In genomic region chr3:32203854-32204253, GRCh38 we compare ENCODE assay signal across 21 cellular contexts. TPM values are rescaled to one million over a fixed set of nuclear protein-coding genes. Genes with fewer than 3 reads are reported as not detected.
A peak's percentile ranks its signal among the peaks of the same experiment; 100 is the strongest.
DNase-seq lines count a peak whose midpoint lies in the region; TF ChIP-seq lines count a peak whose summit lies in the region.
"Had no signal": no experiment of that assay in that cellular context is flagged by ENCODE, and none has a peak within 500 bp of the region (broad histone marks: within the 10 kb centered on the region; RNA-seq: fewer than 3 reads in every experiment).

No MANE protein-coding gene starts in this region.

- no peak overlapping the region for H3K9ac ChIP-seq in adipocyte (ENCODE audit: low read length)

- no peak for TF ChIP-seq POLR2A in breast epithelium (IDR thresholded peaks at IDR 0.05)
- no peak for TF ChIP-seq POLR2A in Peyer's patch (IDR thresholded peaks at IDR 0.05)

- peak; percentile 24 for DNase-seq in MCF 10A (ENCODE audit: unreplicated experiment)
- no peak for DNase-seq in breast epithelium (ENCODE audit: low spot score in 2 of 2)
- DNase-seq in adipocyte (ENCODE audit: low read depth) = peak; percentile 38
- DNase-seq in fibroblast of peridontal ligament (ENCODE audit: extremely low read depth) = peak; percentile 18
- DNase-seq in superior temporal gyrus (ENCODE audit: extremely low spot score) = peak; percentile 31
- DNase-seq in Peyer's patch = no peak
- DNase-seq in GM13976 (ENCODE audit: low spot score) = no peak
- no peak for DNase-seq in GM13977 (ENCODE audit: low spot score)
- DNase-seq: activated CD4-positive, alpha-beta memory T cell treated with anti-CD3 and anti-CD28 coated beads for 36 hours; activated T-cell treated with anti-CD3 and anti-CD28 coated beads, Interleukin-2, amount 50 U/mL, for 4 hours; CD4-positive, alpha-beta memory T cell; endodermal cell; GOT3; Karpas-422; mesendoderm; NCI-H1436 treated with DMSO at 0.1 percent for 48 hours; stimulated activated CD4-positive, alpha-beta T cell treated with anti-CD3 and anti-CD28 coated beads, Interleukin-15, amount 100 ng/mL, for 24 hours; stomach had no signal

- H3K4me1 ChIP-seq in breast epithelium = no peaks in the 10 kb centered on the region
- peaks cover 47% of the 10 kb centered on the region for H3K4me1 ChIP-seq in adipocyte (ENCODE audit: control insufficient read depth, insufficient read depth, low read length)
- no peaks in the 10 kb centered on the region for H3K4me1 ChIP-seq in Peyer's patch
- H3K4me1 ChIP-seq: vagina had no signal

- H3K27ac ChIP-seq in breast epithelium (no peak overlapping the region), Peyer's patch (no peak overlapping the region)
- H3K27ac ChIP-seq: stomach, vagina had no signal

- H3K4me3 ChIP-seq in breast epithelium = no peak overlapping the region
- H3K4me3 ChIP-seq in adipocyte (ENCODE audit: low read length) = no peak overlapping the region
- H3K4me3 ChIP-seq in Peyer's patch = no peak overlapping the region
- H3K4me3 ChIP-seq: stomach, vagina had no signal

- intact Hi-C loops in MCF 10A (cut with micrococcal nuclease) = no loop called here
- intact Hi-C loops in breast epithelium (cut with DNase I; ENCODE audit: low total_unique reads) = no loop called here

- H3K9me3 Mint-ChIP-seq in MCF 10A (ENCODE audit: unreplicated experiment) = no peaks in the 10 kb centered on the region
- H3K9me3 Mint-ChIP-seq: activated CD4-positive, alpha-beta memory T cell treated with anti-CD3 and anti-CD28 coated beads for 36 hours; activated T-cell treated with anti-CD3 and anti-CD28 coated beads, Interleukin-2, amount 50 U/mL, for 4 hours; CD4-positive, alpha-beta memory T cell; endodermal cell; neural crest cell had no signal

- peaks cover 6% of the 10 kb centered on the region for H3K4me1 Mint-ChIP-seq in MCF 10A (ENCODE audit: insufficient read depth, unreplicated experiment)
- H3K4me1 Mint-ChIP-seq: neural crest cell had no signal

- CTCF ChIA-PET in MCF 10A (lab: Yijun Ruan, JAX) = interaction anchor here (0.5 to 1.0 kb wide), 2 partner anchors 21 to 1236 kb away, joined by 3 read pairs; no protein-coding TSS in a partner anchor

- in situ Hi-C loops in GM13976 (cut with MboI; ENCODE audit: low sequenced_read_pairs, unreplicated experiment) (no loop called here), GM13977 (cut with MboI; ENCODE audit: low pct_unique_long_range_greater_than_20kb, low sequenced_read_pairs, unreplicated experiment) (no loop called here)

- TF ChIP-seq CTCF in MCF 10A (IDR thresholded peaks at IDR 0.05; ENCODE audit: unreplicated experiment) (no peak), breast epithelium (IDR thresholded peaks at IDR 0.05) (no peak), Peyer's patch (IDR thresholded peaks at IDR 0.05) (no peak), GM13976 (IDR thresholded peaks at IDR 0.05; ENCODE audit: borderline replicate concordance, control extremely low read depth, extremely low read depth, insufficient read depth, missing control alignments) (no peak), GM13977 (IDR thresholded peaks at IDR 0.05; ENCODE audit: extremely low read depth, insufficient read depth, missing control alignments) (no peak)

- peaks cover 26% of the 10 kb centered on the region for H3K27me3 Mint-ChIP-seq in MCF 10A (ENCODE audit: insufficient read depth, unreplicated experiment)
- H3K27me3 Mint-ChIP-seq: activated CD4-positive, alpha-beta memory T cell treated with anti-CD3 and anti-CD28 coated beads for 36 hours had no signal

- no TSS peak for BruUV-seq in MCF 10A (replicated peaks; lab: Mats Ljungman, UMichigan)

- H3K27ac Mint-ChIP-seq in MCF 10A (ENCODE audit: low read depth, unreplicated experiment) = no peak overlapping the region
- H3K27ac Mint-ChIP-seq: activated CD4-positive, alpha-beta memory T cell treated with anti-CD3 and anti-CD28 coated beads for 36 hours; activated naive CD8-positive, alpha-beta T cell; CD4-positive, alpha-beta memory T cell; endodermal cell had no signal

- POLR2A ChIA-PET in MCF 10A (lab: Yijun Ruan, JAX) = interaction anchor here (0.6 kb wide), 1 partner anchor 578 kb away, joined by 3 read pairs; no protein-coding TSS in a partner anchor

- H3K36me3 Mint-ChIP-seq in MCF 10A (ENCODE audit: insufficient read depth, unreplicated experiment) = no peaks in the 10 kb centered on the region
- H3K36me3 Mint-ChIP-seq: activated CD4-positive, alpha-beta memory T cell treated with anti-CD3 and anti-CD28 coated beads for 36 hours; activated naive CD8-positive, alpha-beta T cell; CD4-positive, alpha-beta memory T cell had no signal

- H3K36me3 ChIP-seq in breast epithelium (no peaks in the 10 kb centered on the region), adipocyte (ENCODE audit: control insufficient read depth, insufficient read depth, low read length, severe bottlenecking) (no peaks in the 10 kb centered on the region), Peyer's patch (no peaks in the 10 kb centered on the region)
- H3K36me3 ChIP-seq: stomach, vagina had no signal

- H3K27me3 ChIP-seq in breast epithelium = no peaks in the 10 kb centered on the region
- peaks cover 5% of the 10 kb centered on the region for H3K27me3 ChIP-seq in adipocyte (replicated peaks; ENCODE audit: control insufficient read depth, insufficient read depth, low read length)
- no peaks in the 10 kb centered on the region for H3K27me3 ChIP-seq in Peyer's patch
- H3K27me3 ChIP-seq: stomach, vagina had no signal

- no peak overlapping the region for H3K4me3 Mint-ChIP-seq in MCF 10A (ENCODE audit: unreplicated experiment)
- H3K4me3 Mint-ChIP-seq: activated CD4-positive, alpha-beta memory T cell treated with anti-CD3 and anti-CD28 coated beads for 36 hours; activated naive CD8-positive, alpha-beta T cell; activated T-cell treated with anti-CD3 and anti-CD28 coated beads, Interleukin-2, amount 50 U/mL, for 4 hours; CD4-positive, alpha-beta memory T cell; endodermal cell; neural crest cell had no signal

- H3K9me3 ChIP-seq in breast epithelium = no peaks in the 10 kb centered on the region
- H3K9me3 ChIP-seq in adipocyte (ENCODE audit: control insufficient read depth, low read length) = no peaks in the 10 kb centered on the region
- no peaks in the 10 kb centered on the region for H3K9me3 ChIP-seq in Peyer's patch
- H3K9me3 ChIP-seq: stomach, vagina had no signal

RNA-seq across cellular contexts. Expression of gene CMTM8, which starts 34.6 kb away (rescaled TPM):
- total RNA-seq in MCF 10A (2022) = 3.2 and 3.8 TPM in 2 replicates
- total RNA-seq in breast epithelium = 10 to 100 TPM in 2 of 3 donors, 1 to 10 TPM in 1; 4.2 to 24.7 (median 19.3) TPM
- total RNA-seq in Peyer's patch = 10 to 100 TPM in 2 of 4 donors, 1 to 10 TPM in 1, not detected in 1; 7.1 to 16.5 (median 13.1) TPM

Comparison
In these comparisons a context has a peak if more than half of its experiments do, and no peak if none do; other contexts are left out.
1. DNase-seq: peak in MCF 10A (single experiment), adipocyte (single experiment), fibroblast of peridontal ligament (single experiment) and superior temporal gyrus (single experiment); none in breast epithelium (0 of 2), Peyer's patch (0 of 3), GM13976 (single experiment) and GM13977 (single experiment).